1 cellular context compared by ENCODE assay signal in the genomic region with DNA sequence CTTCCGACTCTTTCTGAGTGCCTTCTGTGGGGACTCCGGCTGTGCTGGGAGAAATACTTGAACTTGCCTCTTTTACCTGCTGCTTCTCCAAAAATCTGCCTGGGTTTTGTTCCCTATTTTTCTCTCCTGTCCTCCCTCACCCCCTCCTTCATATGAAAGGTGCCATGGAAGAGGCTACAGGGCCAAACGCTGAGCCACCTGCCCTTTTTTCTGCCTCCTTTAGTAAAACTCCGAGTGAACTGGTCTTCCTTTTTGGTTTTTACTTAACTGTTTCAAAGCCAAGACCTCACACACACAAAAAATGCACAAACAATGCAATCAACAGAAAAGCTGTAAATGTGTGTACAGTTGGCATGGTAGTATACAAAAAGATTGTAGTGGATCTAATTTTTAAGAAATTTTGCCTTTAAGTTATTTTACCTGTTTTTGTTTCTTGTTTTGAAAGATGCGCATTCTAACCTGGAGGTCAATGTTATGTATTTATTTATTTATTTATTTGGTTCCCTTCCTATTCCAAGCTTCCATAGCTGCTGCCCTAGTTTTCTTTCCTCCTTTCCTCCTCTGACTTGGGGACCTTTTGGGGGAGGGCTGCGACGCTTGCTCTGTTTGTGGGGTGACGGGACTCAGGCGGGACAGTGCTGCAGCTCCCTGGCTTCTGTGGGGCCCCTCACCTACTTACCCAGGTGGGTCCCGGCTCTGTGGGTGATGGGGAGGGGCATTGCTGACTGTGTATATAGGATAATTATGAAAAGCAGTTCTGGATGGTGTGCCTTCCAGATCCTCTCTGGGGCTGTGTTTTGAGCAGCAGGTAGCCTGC.
TF ChIP-seq lines count a peak whose summit lies in the region.

No MANE protein-coding gene starts in this region.

TF ChIP-seq in HEK293, 187 proteins besides CTCF, POLR2A, EP300 and RAD21:
- TF ChIP-seq, protein P1, sequence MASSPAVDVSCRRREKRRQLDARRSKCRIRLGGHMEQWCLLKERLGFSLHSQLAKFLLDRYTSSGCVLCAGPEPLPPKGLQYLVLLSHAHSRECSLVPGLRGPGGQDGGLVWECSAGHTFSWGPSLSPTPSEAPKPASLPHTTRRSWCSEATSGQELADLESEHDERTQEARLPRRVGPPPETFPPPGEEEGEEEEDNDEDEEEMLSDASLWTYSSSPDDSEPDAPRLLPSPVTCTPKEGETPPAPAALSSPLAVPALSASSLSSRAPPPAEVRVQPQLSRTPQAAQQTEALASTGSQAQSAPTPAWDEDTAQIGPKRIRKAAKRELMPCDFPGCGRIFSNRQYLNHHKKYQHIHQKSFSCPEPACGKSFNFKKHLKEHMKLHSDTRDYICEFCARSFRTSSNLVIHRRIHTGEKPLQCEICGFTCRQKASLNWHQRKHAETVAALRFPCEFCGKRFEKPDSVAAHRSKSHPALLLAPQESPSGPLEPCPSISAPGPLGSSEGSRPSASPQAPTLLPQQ (tag by site-specific recombination; IDR thresholded peaks at IDR 0.05), result peak; percentile 55; the same call in 1 of the 2 replicates
- TF ChIP-seq HOXA7 (CRISPR knock-in tag; IDR thresholded peaks at IDR 0.05; ENCODE audit: borderline replicate concordance), result no peak
- no peak for TF ChIP-seq SCRT2 (tag by site-specific recombination; IDR thresholded peaks at IDR 0.05)
- TF ChIP-seq ZNF48 (tag by site-specific recombination; IDR thresholded peaks at IDR 0.05), result no peak
- TF ChIP-seq ZNF37A (tag by site-specific recombination; IDR thresholded peaks at IDR 0.05), result no peak
- TF ChIP-seq ZNF174 (tag by site-specific recombination; IDR thresholded peaks at IDR 0.05), result no peak
- no peak for TF ChIP-seq ZNF654 (tag by site-specific recombination; IDR thresholded peaks at IDR 0.05; ENCODE audit: low read depth)
- TF ChIP-seq, protein P2, sequence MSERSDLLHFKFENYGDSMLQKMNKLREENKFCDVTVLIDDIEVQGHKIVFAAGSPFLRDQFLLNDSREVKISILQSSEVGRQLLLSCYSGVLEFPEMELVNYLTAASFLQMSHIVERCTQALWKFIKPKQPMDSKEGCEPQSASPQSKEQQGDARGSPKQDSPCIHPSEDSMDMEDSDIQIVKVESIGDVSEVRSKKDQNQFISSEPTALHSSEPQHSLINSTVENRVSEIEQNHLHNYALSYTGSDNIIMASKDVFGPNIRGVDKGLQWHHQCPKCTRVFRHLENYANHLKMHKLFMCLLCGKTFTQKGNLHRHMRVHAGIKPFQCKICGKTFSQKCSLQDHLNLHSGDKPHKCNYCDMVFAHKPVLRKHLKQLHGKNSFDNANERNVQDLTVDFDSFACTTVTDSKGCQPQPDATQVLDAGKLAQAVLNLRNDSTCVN (tag by site-specific recombination; optimal IDR thresholded peaks at IDR 0.05), result no peak
- 0 out of 2 replicates have a peak, but pooled peaks have one; percentile 45 for TF ChIP-seq ZFP69B (tag by site-specific recombination; IDR thresholded peaks at IDR 0.05)
- no peak for TF ChIP-seq ZNF266 (tag by site-specific recombination; IDR thresholded peaks at IDR 0.05; ENCODE audit: low read depth)
